ENCODE assay signal across 1 cellular context in genomic region chr11:46710821-46711269, GRCh38.
TF ChIP-seq lines count a peak whose summit lies in the region.

No MANE protein-coding gene starts in this region.

TF ChIP-seq in GM23338, 12 proteins besides CTCF, POLR2A, EP300 and RAD21 (continued from another document):
- TF ChIP-seq, protein P1, sequence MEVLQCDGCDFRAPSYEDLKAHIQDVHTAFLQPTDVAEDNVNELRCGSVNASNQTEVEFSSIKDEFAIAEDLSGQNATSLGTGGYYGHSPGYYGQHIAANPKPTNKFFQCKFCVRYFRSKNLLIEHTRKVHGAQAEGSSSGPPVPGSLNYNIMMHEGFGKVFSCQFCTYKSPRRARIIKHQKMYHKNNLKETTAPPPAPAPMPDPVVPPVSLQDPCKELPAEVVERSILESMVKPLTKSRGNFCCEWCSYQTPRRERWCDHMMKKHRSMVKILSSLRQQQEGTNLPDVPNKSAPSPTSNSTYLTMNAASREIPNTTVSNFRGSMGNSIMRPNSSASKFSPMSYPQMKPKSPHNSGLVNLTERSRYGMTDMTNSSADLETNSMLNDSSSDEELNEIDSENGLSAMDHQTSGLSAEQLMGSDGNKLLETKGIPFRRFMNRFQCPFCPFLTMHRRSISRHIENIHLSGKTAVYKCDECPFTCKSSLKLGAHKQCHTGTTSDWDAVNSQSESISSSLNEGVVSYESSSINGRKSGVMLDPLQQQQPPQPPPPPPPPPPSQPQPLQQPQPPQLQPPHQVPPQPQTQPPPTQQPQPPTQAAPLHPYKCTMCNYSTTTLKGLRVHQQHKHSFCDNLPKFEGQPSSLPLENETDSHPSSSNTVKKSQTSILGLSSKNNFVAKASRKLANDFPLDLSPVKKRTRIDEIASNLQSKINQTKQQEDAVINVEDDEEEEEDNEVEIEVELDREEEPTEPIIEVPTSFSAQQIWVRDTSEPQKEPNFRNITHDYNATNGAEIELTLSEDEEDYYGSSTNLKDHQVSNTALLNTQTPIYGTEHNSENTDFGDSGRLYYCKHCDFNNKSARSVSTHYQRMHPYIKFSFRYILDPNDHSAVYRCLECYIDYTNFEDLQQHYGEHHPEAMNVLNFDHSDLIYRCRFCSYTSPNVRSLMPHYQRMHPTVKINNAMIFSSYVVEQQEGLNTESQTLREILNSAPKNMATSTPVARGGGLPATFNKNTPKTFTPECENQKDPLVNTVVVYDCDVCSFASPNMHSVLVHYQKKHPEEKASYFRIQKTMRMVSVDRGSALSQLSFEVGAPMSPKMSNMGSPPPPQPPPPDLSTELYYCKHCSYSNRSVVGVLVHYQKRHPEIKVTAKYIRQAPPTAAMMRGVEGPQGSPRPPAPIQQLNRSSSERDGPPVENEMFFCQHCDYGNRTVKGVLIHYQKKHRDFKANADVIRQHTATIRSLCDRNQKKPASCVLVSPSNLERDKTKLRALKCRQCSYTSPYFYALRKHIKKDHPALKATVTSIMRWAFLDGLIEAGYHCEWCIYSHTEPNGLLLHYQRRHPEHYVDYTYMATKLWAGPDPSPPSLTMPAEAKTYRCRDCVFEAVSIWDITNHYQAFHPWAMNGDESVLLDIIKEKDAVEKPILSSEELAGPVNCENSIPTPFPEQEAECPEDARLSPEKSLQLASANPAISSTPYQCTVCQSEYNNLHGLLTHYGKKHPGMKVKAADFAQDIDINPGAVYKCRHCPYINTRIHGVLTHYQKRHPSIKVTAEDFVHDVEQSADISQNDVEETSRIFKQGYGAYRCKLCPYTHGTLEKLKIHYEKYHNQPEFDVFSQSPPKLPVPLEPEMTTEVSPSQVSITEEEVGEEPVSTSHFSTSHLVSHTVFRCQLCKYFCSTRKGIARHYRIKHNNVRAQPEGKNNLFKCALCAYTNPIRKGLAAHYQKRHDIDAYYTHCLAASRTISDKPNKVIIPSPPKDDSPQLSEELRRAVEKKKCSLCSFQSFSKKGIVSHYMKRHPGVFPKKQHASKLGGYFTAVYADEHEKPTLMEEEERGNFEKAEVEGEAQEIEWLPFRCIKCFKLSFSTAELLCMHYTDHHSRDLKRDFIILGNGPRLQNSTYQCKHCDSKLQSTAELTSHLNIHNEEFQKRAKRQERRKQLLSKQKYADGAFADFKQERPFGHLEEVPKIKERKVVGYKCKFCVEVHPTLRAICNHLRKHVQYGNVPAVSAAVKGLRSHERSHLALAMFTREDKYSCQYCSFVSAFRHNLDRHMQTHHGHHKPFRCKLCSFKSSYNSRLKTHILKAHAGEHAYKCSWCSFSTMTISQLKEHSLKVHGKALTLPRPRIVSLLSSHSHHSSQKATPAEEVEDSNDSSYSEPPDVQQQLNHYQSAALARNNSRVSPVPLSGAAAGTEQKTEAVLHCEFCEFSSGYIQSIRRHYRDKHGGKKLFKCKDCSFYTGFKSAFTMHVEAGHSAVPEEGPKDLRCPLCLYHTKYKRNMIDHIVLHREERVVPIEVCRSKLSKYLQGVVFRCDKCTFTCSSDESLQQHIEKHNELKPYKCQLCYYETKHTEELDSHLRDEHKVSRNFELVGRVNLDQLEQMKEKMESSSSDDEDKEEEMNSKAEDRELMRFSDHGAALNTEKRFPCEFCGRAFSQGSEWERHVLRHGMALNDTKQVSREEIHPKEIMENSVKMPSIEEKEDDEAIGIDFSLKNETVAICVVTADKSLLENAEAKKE (CRISPR knock-in tag; IDR thresholded peaks at IDR 0.05) = no peak
- no peak for TF ChIP-seq ZNF331 (CRISPR knock-in tag; IDR thresholded peaks at IDR 0.05; ENCODE audit: low read depth)
- no peak for TF ChIP-seq CREB1 (CRISPR knock-in tag; IDR thresholded peaks at IDR 0.05; ENCODE audit: low read depth)
- no peak for TF ChIP-seq EZH2 (IDR thresholded peaks at IDR 0.05; ENCODE audit: low read depth, unreplicated experiment)
- TF ChIP-seq, protein P2, sequence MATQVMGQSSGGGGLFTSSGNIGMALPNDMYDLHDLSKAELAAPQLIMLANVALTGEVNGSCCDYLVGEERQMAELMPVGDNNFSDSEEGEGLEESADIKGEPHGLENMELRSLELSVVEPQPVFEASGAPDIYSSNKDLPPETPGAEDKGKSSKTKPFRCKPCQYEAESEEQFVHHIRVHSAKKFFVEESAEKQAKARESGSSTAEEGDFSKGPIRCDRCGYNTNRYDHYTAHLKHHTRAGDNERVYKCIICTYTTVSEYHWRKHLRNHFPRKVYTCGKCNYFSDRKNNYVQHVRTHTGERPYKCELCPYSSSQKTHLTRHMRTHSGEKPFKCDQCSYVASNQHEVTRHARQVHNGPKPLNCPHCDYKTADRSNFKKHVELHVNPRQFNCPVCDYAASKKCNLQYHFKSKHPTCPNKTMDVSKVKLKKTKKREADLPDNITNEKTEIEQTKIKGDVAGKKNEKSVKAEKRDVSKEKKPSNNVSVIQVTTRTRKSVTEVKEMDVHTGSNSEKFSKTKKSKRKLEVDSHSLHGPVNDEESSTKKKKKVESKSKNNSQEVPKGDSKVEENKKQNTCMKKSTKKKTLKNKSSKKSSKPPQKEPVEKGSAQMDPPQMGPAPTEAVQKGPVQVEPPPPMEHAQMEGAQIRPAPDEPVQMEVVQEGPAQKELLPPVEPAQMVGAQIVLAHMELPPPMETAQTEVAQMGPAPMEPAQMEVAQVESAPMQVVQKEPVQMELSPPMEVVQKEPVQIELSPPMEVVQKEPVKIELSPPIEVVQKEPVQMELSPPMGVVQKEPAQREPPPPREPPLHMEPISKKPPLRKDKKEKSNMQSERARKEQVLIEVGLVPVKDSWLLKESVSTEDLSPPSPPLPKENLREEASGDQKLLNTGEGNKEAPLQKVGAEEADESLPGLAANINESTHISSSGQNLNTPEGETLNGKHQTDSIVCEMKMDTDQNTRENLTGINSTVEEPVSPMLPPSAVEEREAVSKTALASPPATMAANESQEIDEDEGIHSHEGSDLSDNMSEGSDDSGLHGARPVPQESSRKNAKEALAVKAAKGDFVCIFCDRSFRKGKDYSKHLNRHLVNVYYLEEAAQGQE (IDR thresholded peaks at IDR 0.05; ENCODE audit: unreplicated experiment) = no peak
- TF ChIP-seq JUNB (IDR thresholded peaks at IDR 0.05; ENCODE audit: unreplicated experiment) = no peak
- TF ChIP-seq EZH2phosphoT487 (IDR thresholded peaks at IDR 0.05; ENCODE audit: unreplicated experiment) = no peak
